ENCODE assay signal across 31 cellular contexts in genomic region chr2:42711896-42712295, GRCh38. TPM values are rescaled to one million over a fixed set of nuclear protein-coding genes. Genes with fewer than 3 reads are reported as not detected.
DNase-seq lines count a peak whose midpoint lies in the region; ATAC-seq, FAIRE-seq and TF ChIP-seq lines count a peak whose summit lies in the region.
"Had no signal": no experiment of that assay in that cellular context is flagged by ENCODE, and none has a peak within 500 bp of the region (broad histone marks: within the 10 kb centered on the region; RNA-seq: fewer than 3 reads in every experiment).

No MANE protein-coding gene starts in this region.

- in situ Hi-C loops in K562 (cut with MboI): no loop called here

- H3K27ac Mint-ChIP-seq in GM23338: no peak overlapping the region
- peak overlapping the region in 2 of 3 experiments; percentile 8 to 50; a peak in 2 of 7 replicates for H3K27ac Mint-ChIP-seq in H9
- H3K27ac Mint-ChIP-seq: CD4-positive, alpha-beta memory T cell; CD4-positive, CD25-positive, alpha-beta regulatory T cell had no signal

- 0 out of 2 replicates have a peak, but pooled peaks cover 3% of the 10 kb centered on the region for H3F3A ChIP-seq in GM23338 (replicated peaks; ENCODE audit: low read depth)

- no peak for TF ChIP-seq POLR2A in K562 (conservative IDR thresholded peaks at IDR 0.05)

- no peaks in the 10 kb centered on the region for H3K23me2 ChIP-seq in H9 (ENCODE audit: insufficient read length, low read depth, low read length, poor library complexity, severe bottlenecking)

- no peak overlapping the region for H3K56ac ChIP-seq in H9 (ENCODE audit: insufficient read length, low read depth, low read length)
- no peak overlapping the region for H3K56ac ChIP-seq in mesendoderm (ENCODE audit: low read length)

- H2BK20ac ChIP-seq in H9 (ENCODE audit: low read depth, low read length, poor library complexity, severe bottlenecking): no peak overlapping the region

- H3K27me3 Mint-ChIP-seq in GM23338 (ENCODE audit: insufficient read depth, low read depth, poor library complexity) (peaks cover 9% of the 10 kb centered on the region), H9 (ENCODE audit: low read depth) (no peaks in the 10 kb centered on the region)
- H3K27me3 Mint-ChIP-seq: CD4-positive, alpha-beta memory T cell; CD4-positive, CD25-positive, alpha-beta regulatory T cell; CD8-positive, alpha-beta memory T cell had no signal

- no peak for FAIRE-seq in K562 (lab: Jason Lieb, UNC)
- FAIRE-seq: A204.1, GM12878, GM12892, GM18507 had no signal

- H3K4me3 ChIP-seq in GM23338: no peak overlapping the region
- H3K4me3 ChIP-seq in K562: no peak overlapping the region
- H3K4me3 ChIP-seq in mesendoderm (ENCODE audit: low read length): no peak overlapping the region
- H3K4me3 ChIP-seq: BLaER1, GM12878 had no signal

- H3K4me1 Mint-ChIP-seq in GM23338: peaks cover 26% of the 10 kb centered on the region
- H3K4me1 Mint-ChIP-seq in H9: peaks cover 11 to 17% of the 10 kb centered on the region in 2 experiments
- H3K4me1 Mint-ChIP-seq: CD14-positive monocyte; CD4-positive, alpha-beta memory T cell; CD4-positive, CD25-positive, alpha-beta regulatory T cell; CD8-positive, alpha-beta memory T cell had no signal

- peaks cover 12% of the 10 kb centered on the region for H3K4me1 ChIP-seq in GM23338 (ENCODE audit: insufficient read depth)
- no peaks in the 10 kb centered on the region for H3K4me1 ChIP-seq in H9 (ENCODE audit: insufficient read depth, low read length)
- H3K4me1 ChIP-seq in K562 (replicated peaks in 1 of 2; ENCODE audit: control insufficient read depth in 2 of 2, insufficient read depth in 2 of 2, low read length in 2 of 2): no peaks in the 10 kb centered on the region
- H3K4me1 ChIP-seq in mesendoderm (ENCODE audit: control insufficient read depth, low read depth, low read length): peaks cover 2% of the 10 kb centered on the region
- H3K4me1 ChIP-seq: BLaER1 had no signal

- H3K9ac ChIP-seq in H9 (ENCODE audit: extremely low read depth, insufficient read length, low read length): no peak overlapping the region
- H3K9ac ChIP-seq in K562 (ENCODE audit: insufficient read depth in 1 of 2, low read depth in 2 of 2, low read length in 2 of 2): no peak overlapping the region
- no peak overlapping the region for H3K9ac ChIP-seq in mesendoderm (ENCODE audit: low read length)
- H3K9ac ChIP-seq: BLaER1 had no signal

- H3K9me3 ChIP-seq in H9 (ENCODE audit: control insufficient read depth, low read depth, low read length): no peaks in the 10 kb centered on the region
- no peaks in the 10 kb centered on the region for H3K9me3 ChIP-seq in K562 (replicated peaks; ENCODE audit: control insufficient read depth, insufficient read depth, low read depth, low read length)
- H3K9me3 ChIP-seq: BE2C, BLaER1 had no signal

- H3K18ac ChIP-seq in H9 (ENCODE audit: insufficient read length, low read depth, low read length): no peak overlapping the region
- H3K18ac ChIP-seq in mesendoderm (ENCODE audit: low read length): no peak overlapping the region

- intact Hi-C loops in K562 (cut with micrococcal nuclease) (no loop called here), posterior vena cava (cut with DNase I) (no loop called here)

- H3K27me3 ChIP-seq in GM23338 (ENCODE audit: insufficient read depth) (no peaks in the 10 kb centered on the region), H9 (ENCODE audit: insufficient read depth, low read length) (no peaks in the 10 kb centered on the region), K562 (ENCODE audit: control insufficient read depth in 2 of 2, insufficient read depth in 2 of 2, low read length in 2 of 2) (no peaks in the 10 kb centered on the region), mesendoderm (ENCODE audit: insufficient read depth, low read length, poor library complexity) (no peaks in the 10 kb centered on the region)
- H3K27me3 ChIP-seq: BE2C had no signal

- H2AFZ ChIP-seq in GM23338 (no peak overlapping the region), H9 (ENCODE audit: low read length) (no peak overlapping the region), K562 (ENCODE audit: low read depth, low read length) (no peak overlapping the region)

- no peak for ATAC-seq in GM23338
- no peak for ATAC-seq in K562
- no peak for ATAC-seq in HG03097 (IDR thresholded peaks at IDR 0.05; ENCODE audit: low FRiP score, unreplicated experiment)
- ATAC-seq: GM12878 had no signal

- H4K91ac ChIP-seq in H9 (ENCODE audit: insufficient read length, low read depth, low read length): no peak overlapping the region

- no peaks in the 10 kb centered on the region for H4K20me1 ChIP-seq in GM23338 (replicated peaks; ENCODE audit: insufficient read depth)
- H4K20me1 ChIP-seq in H9 (ENCODE audit: control insufficient read depth, insufficient read depth, insufficient read length): no peaks in the 10 kb centered on the region
- H4K20me1 ChIP-seq in K562 (replicated peaks; ENCODE audit: control insufficient read depth, insufficient read depth, low read length): no peaks in the 10 kb centered on the region
- H4K20me1 ChIP-seq: BLaER1 had no signal

- H3K79me2 ChIP-seq in GM23338 (replicated peaks; ENCODE audit: insufficient read depth): no peaks in the 10 kb centered on the region
- H3K79me2 ChIP-seq in H9 (ENCODE audit: insufficient read depth, low read length): no peaks in the 10 kb centered on the region
- H3K79me2 ChIP-seq in K562 (ENCODE audit: control insufficient read depth, insufficient read depth, low read length): no peaks in the 10 kb centered on the region
- no peaks in the 10 kb centered on the region for H3K79me2 ChIP-seq in mesendoderm (ENCODE audit: control insufficient read depth, insufficient read depth, low read length)

- H4K8ac ChIP-seq in H9 (replicated peaks; ENCODE audit: insufficient read length, low read depth, low read length) (no peak overlapping the region), mesendoderm (ENCODE audit: low read depth, low read length) (no peak overlapping the region)

- H3K4me3 Mint-ChIP-seq in GM23338 (no peak overlapping the region), H9 (no peak overlapping the region)
- H3K4me3 Mint-ChIP-seq: CD14-positive monocyte; CD4-positive, alpha-beta memory T cell; CD4-positive, CD25-positive, alpha-beta regulatory T cell; CD8-positive, alpha-beta memory T cell had no signal

- H4K5ac ChIP-seq in H9 (ENCODE audit: insufficient read length, low read depth, low read length) (no peak overlapping the region), mesendoderm (ENCODE audit: low read length) (no peak overlapping the region)

- H3K36me3 Mint-ChIP-seq in GM23338 (ENCODE audit: low read depth): peaks cover 25% of the 10 kb centered on the region
- peaks cover 9 to 28% (median 24%) of the 10 kb centered on the region in 3 experiments for H3K36me3 Mint-ChIP-seq in H9 (ENCODE audit: insufficient read depth in 1 of 3, low read depth in 3 of 3)

- no peak overlapping the region for H3K23ac ChIP-seq in H9 (ENCODE audit: insufficient read length, low read depth, low read length)
- H3K23ac ChIP-seq in mesendoderm (ENCODE audit: low read length): no peak overlapping the region

- no peak for DNase-seq in GM23338 (ENCODE audit: low spot score)
- DNase-seq in H9: no peak
- no peak for DNase-seq in K562 (ENCODE audit: extremely low read depth in 1 of 4, low spot score in 3 of 4)
- DNase-seq in mesendoderm: no peak
- DNase-seq in posterior vena cava (ENCODE audit: low spot score): no peak
- no peak for DNase-seq in effector CD4-positive, alpha-beta T cell
- DNase-seq in RPMI8226: no peak
- DNase-seq: 8988T; ACHN; BE2C; C1 segment of cervical spinal cord; CD4-positive, alpha-beta memory T cell; CD4-positive, CD25-positive, alpha-beta regulatory T cell; CD8-positive, alpha-beta memory T cell; COR-L47; DMS 273 treated with DMSO at 0.1 percent for 48 hours; DMS153; DMS53; DMS79; DND-41; EL; GDM1 had no signal

- H3K4me2 ChIP-seq in GM23338: no peak overlapping the region
- H3K4me2 ChIP-seq in H9 (ENCODE audit: insufficient read depth, insufficient read length, low read length): no peak overlapping the region
- H3K4me2 ChIP-seq in K562 (ENCODE audit: insufficient read depth, low read length): no peak overlapping the region
- no peak overlapping the region for H3K4me2 ChIP-seq in mesendoderm (ENCODE audit: low read length)
- H3K4me2 ChIP-seq: BLaER1 had no signal

- no peak overlapping the region for H3T11ph ChIP-seq in H9 (ENCODE audit: low read length)

- H3K9me3 Mint-ChIP-seq in GM23338: no peaks in the 10 kb centered on the region
- no peaks in the 10 kb centered on the region for H3K9me3 Mint-ChIP-seq in H9
- H3K9me3 Mint-ChIP-seq: CD14-positive monocyte; CD4-positive, alpha-beta memory T cell; CD8-positive, alpha-beta memory T cell had no signal

- H3K9me1 ChIP-seq in K562 (ENCODE audit: control insufficient read depth, insufficient read depth, low read length): no peaks in the 10 kb centered on the region

- H3K27ac ChIP-seq in GM23338 (ENCODE audit: low read depth) (no peak overlapping the region), H9 (ENCODE audit: insufficient read length, low read depth, low read length) (no peak overlapping the region), K562 (ENCODE audit: extremely low read depth, low read depth, low read length) (no peak overlapping the region), mesendoderm (ENCODE audit: low read depth, low read length) (no peak overlapping the region)
- H3K27ac ChIP-seq: BLaER1 had no signal

- TF ChIP-seq CTCF in GM23338 (conservative IDR thresholded peaks at IDR 0.05; ENCODE audit: low read depth in 2 of 2) (no peak), H9 (conservative IDR thresholded peaks at IDR 0.05) (no peak), K562 (IDR thresholded peaks at IDR 0.05 in 2 of 3, conservative IDR thresholded peaks at IDR 0.05 in 1 of 3; ENCODE audit: insufficient read depth in 2 of 3, low read depth in 1 of 3, low read length in 3 of 3) (no peak)

- no CpG with 5 or more reads among the region's 1 CpG for WGBS in H9 (ENCODE audit: extremely low coverage, insufficient read length, low lambda C conversion rate)
- WGBS in K562 (ENCODE audit: insufficient coverage, low coverage, missing lambda C conversion rate): 29% methylated on average over 1 of the region's 1 CpG
- WGBS in mesendoderm (ENCODE audit: extremely low coverage, insufficient coverage, low lambda C conversion rate): no CpG with 5 or more reads among the region's 1 CpG

- H3K36me3 ChIP-seq in GM23338 (ENCODE audit: insufficient read depth): no peaks in the 10 kb centered on the region; the same call in 1 of the 2 replicates
- H3K36me3 ChIP-seq in K562 (ENCODE audit: control insufficient read depth, insufficient read depth, low read length): no peaks in the 10 kb centered on the region
- peaks cover 2% of the 10 kb centered on the region for H3K36me3 ChIP-seq in mesendoderm (ENCODE audit: control insufficient read depth, insufficient read depth, low read length)
- H3K36me3 ChIP-seq: BE2C had no signal

- no peak overlapping the region for H2BK5ac ChIP-seq in H9 (ENCODE audit: insufficient read length, low read length)
- no peak overlapping the region for H2BK5ac ChIP-seq in mesendoderm (ENCODE audit: low read length)

- no peak overlapping the region for H2AK5ac ChIP-seq in H9 (ENCODE audit: insufficient read length, low read length)
- H2AK5ac ChIP-seq in mesendoderm (ENCODE audit: low read length): no peak overlapping the region

- TF ChIP-seq RAD21 in K562 (CRISPR knock-in tag; conservative IDR thresholded peaks at IDR 0.05 in 1 of 2, IDR thresholded peaks at IDR 0.05 in 1 of 2): no peak

- POLR2A ChIA-PET in K562 (lab: Yijun Ruan, JAX): interaction anchor here (0.9 kb wide), 1 partner anchor 46 kb away, joined by 4 read pairs; no protein-coding TSS in a partner anchor

- H2BK120ac ChIP-seq in H9 (ENCODE audit: low read depth, low read length, poor library complexity, severe bottlenecking) (no peak overlapping the region), mesendoderm (ENCODE audit: low read depth, low read length) (no peak overlapping the region)

- no peaks in the 10 kb centered on the region for H3K9me2 ChIP-seq in GM23338 (ENCODE audit: insufficient read depth)

- H3K4ac ChIP-seq in H9 (ENCODE audit: low read depth, low read length) (no peak overlapping the region), mesendoderm (ENCODE audit: low read depth, low read length) (peak overlapping the region; percentile 4)

- no TSS peak for BruUV-seq in K562 (replicated peaks; lab: Mats Ljungman, UMichigan)

- no peak overlapping the region for H3K14ac ChIP-seq in H9 (ENCODE audit: insufficient read depth, low read length)

- CTCF ChIA-PET in K562 (lab: Yijun Ruan, JAX; ENCODE audit: low intra/inter-chr PET ratio): no interaction called here

- no peak for TF ChIP-seq EP300 in K562 (IDR thresholded peaks at IDR 0.05; ENCODE audit: low read length)

- H2BK15ac ChIP-seq in H9 (ENCODE audit: low read depth, low read length): no peak overlapping the region
- H2BK15ac ChIP-seq in mesendoderm (replicated peaks; ENCODE audit: low read depth): no peak overlapping the region

- H3K79me1 ChIP-seq in H9 (ENCODE audit: insufficient read depth, low read depth, low read length, poor library complexity, severe bottlenecking) (no peaks in the 10 kb centered on the region), mesendoderm (ENCODE audit: low read length) (no peaks in the 10 kb centered on the region)

- H2BK12ac ChIP-seq in H9 (ENCODE audit: insufficient read length, low read depth, low read length): no peak overlapping the region

RNA-seq across cellular contexts. Expression of gene OXER1, which starts 52.0 kb away (rescaled TPM):
- 0.31 and 0.69 TPM in 2 replicates for total RNA-seq in GM23338 (2014; rRNA removed; shearing (Covaris generic))
- 1.2 and 1.5 TPM in 2 replicates for polyA plus RNA-seq in GM23338 (2016; fragmentation: Nextera tagmentation; extraction: Ambion mirVana)
- 1.6 TPM in 2 replicates for total RNA-seq in H9 (2021)
- total RNA-seq in K562 (2011; cell fraction: chromatin; rRNA removed; ENCODE audit: low replicate concordance): not detected in 2 replicates
- total RNA-seq in K562 (2011; cell fraction: nucleolus; rRNA removed): not detected in 2 replicates
- not detected in 2 replicates for total RNA-seq in K562 (2011; cell fraction: nucleoplasm; rRNA removed)
- not detected in 2 replicates for total RNA-seq in K562 (2014; rRNA removed)
- total RNA-seq in K562 (2014; rRNA removed; fragmentation: Illumina TruSeq; extraction: Trizol): not detected in 2 replicates
- not detected in 2 replicates for total RNA-seq in K562 (2015; rRNA removed; fragmentation: Illumina TruSeq; extraction: Trizol)
- total RNA-seq in K562 (2021): not detected in 2 replicates
- polyA plus RNA-seq in K562 (2011; rRNA removed): not detected in 2 replicates
- not detected in 2 replicates for polyA plus RNA-seq in K562 (2011; cell fraction: cytosol; rRNA removed)
- not detected in 2 replicates for polyA plus RNA-seq in K562 (2011; cell fraction: nucleus; rRNA removed)
- polyA plus RNA-seq in K562 (2012): not detected in 2 replicates
- polyA plus RNA-seq in K562 (2014; fragmentation: Illumina TruSeq; extraction: Trizol): not detected in 2 replicates
- polyA plus RNA-seq in K562 (2014; fragmentation: Nextera tagmentation; extraction: Ambion mirVana): not detected
- not detected in 2 replicates for polyA plus RNA-seq in K562 (2014; rRNA removed)
- polyA minus RNA-seq in K562 (2011; rRNA and poly(A)+ RNA removed): not detected in 2 replicates
- not detected in 2 replicates for polyA minus RNA-seq in K562 (2011; cell fraction: cytosol; rRNA and poly(A)+ RNA removed)
- not detected in 2 replicates for polyA minus RNA-seq in K562 (2011; cell fraction: nucleus; rRNA and poly(A)+ RNA removed)
- polyA plus RNA-seq in mesendoderm (2013, experiment 1 of 2): 0.95 TPM
- 0.78 TPM for polyA plus RNA-seq in mesendoderm (2013, experiment 2 of 2)
- total RNA-seq in posterior vena cava: 1 to 10 TPM in 1 of 2 donors, under 1 TPM in 1; 1.00 to 2.2 TPM
- total RNA-seq: CD4-positive, alpha-beta memory T cell; CD4-positive, CD25-positive, alpha-beta regulatory T cell; Daoy; G401 had no signal
- polyA plus RNA-seq: CD4-positive, alpha-beta memory T cell had no signal
